ENCODE assay signal across 22 cellular contexts in genomic region chr22:48323746-48324145, GRCh38.
"Had no signal": no experiment of that assay in that cellular context is flagged by ENCODE, and none has a peak within 500 bp of the region (broad histone marks: within the 10 kb centered on the region; RNA-seq: fewer than 3 reads in every experiment).

No MANE protein-coding gene starts in this region.

- H3K4me1 ChIP-seq: ascending aorta had no signal

- ATAC-seq: activated naive CD4-positive, alpha-beta T cell treated with anti-CD3 and anti-CD28 coated beads, Interleukin-2, amount 50 U/mL, for 72 hours; activated T-cell treated with anti-CD3 and anti-CD28 coated beads, Interleukin-2, amount 50 U/mL, for 72 hours; esophagus mucosa had no signal

- H3K27ac ChIP-seq: ascending aorta, coronary artery, dorsolateral prefrontal cortex had no signal

- H3K4me3 ChIP-seq: ascending aorta, coronary artery, dorsolateral prefrontal cortex had no signal

- H3K36me3 ChIP-seq: ascending aorta had no signal

- DNase-seq: activated CD4-positive, alpha-beta memory T cell treated with anti-CD3 and anti-CD28 coated beads, Interleukin-2, amount 10 ng/mL, durations not matched to agents 7 days and 5 days; activated CD4-positive, alpha-beta T cell treated with anti-CD3 and anti-CD28 coated beads for 1 hour; activated CD4-positive, alpha-beta T cell treated with anti-CD3 and anti-CD28 coated beads for 4 hours; activated CD4-positive, alpha-beta T cell treated with anti-CD3 and anti-CD28 coated beads, Interleukin-2, amount 10 ng/mL, durations not matched to agents 7 days and 5 days; activated CD4-positive, alpha-beta T cell treated with anti-CD3 and anti-CD28 coated beads, Interleukin-2, amount 50 U/mL, for 4 hours; activated CD8-positive, alpha-beta memory T cell treated with anti-CD3 and anti-CD28 coated beads, Interleukin-2, amount 50 U/mL, for 48 hours; activated gamma-delta T cell; activated naive CD4-positive, alpha-beta T cell; activated naive CD4-positive, alpha-beta T cell treated with anti-CD3 and anti-CD28 coated beads, Interleukin-2, amount 10 ng/mL, durations not matched to agents 7 days and 5 days; activated naive CD8-positive, alpha-beta T cell treated with anti-CD3 and anti-CD28 coated beads, Interleukin-2, amount 10 ng/mL, durations not matched to agents 7 days and 5 days; activated T-cell treated with anti-CD3 and anti-CD28 coated beads for 4 hours; activated T-cell treated with anti-CD3 and anti-CD28 coated beads, Interleukin-2, amount 50 U/mL, for 24 hours; activated T-cell treated with anti-CD3 and anti-CD28 coated beads, Interleukin-2, amount 50 U/mL, for 72 hours; effector memory CD4-positive, alpha-beta T cell; endodermal cell; foreskin fibroblast; T-helper 2 cell had no signal

- H3K27me3 ChIP-seq: ascending aorta had no signal

- H3K9me3 ChIP-seq: ascending aorta had no signal
